21 cellular contexts compared by ENCODE assay signal in the genomic region with DNA sequence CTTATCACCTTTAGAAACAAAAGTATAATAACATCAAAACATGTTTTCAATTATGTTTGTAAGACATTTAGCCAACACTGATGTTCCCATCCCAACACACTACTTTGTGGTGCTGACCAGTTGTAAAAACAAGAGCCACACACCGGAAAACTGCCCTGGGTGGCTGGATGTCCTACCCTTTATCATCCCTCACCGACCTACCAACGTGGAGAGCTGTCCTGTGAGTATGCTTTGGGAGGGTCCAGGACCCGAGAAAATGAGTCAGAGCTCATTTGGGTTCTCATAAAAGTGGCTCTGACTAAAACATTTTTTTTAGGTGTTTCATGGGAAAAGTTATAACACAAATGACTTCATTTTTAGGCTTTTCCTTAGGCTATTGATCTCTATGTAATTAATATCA. TPM values are rescaled to one million over a fixed set of nuclear protein-coding genes. Genes with fewer than 3 reads are reported as not detected.
"Had no signal": no experiment of that assay in that cellular context is flagged by ENCODE, and none has a peak within 500 bp of the region (broad histone marks: within the 10 kb centered on the region; RNA-seq: fewer than 3 reads in every experiment).

No MANE protein-coding gene starts in this region.

- H3K4me1 Mint-ChIP-seq: activated CD4-positive, alpha-beta T cell treated with anti-CD3 and anti-CD28 coated beads for 36 hours had no signal

- H3K4me3 ChIP-seq: coronary artery, lung, right atrium auricular region, spleen, transverse colon had no signal

- H3K4me3 Mint-ChIP-seq: activated CD4-positive, alpha-beta T cell treated with anti-CD3 and anti-CD28 coated beads for 36 hours; activated CD8-positive, alpha-beta T cell treated with anti-CD3 and anti-CD28 coated beads, Interleukin-2, amount 10 ng/mL, durations not matched to agents 7 days and 5 days; activated T-helper 1 cell treated with anti-CD3 and anti-CD28 coated beads, Interleukin-12 subunit alpha, Interleukin-12 subunit beta, Interleukin-2, Interleukin-4 antibody, amounts not matched to agents 30 ng/mL and 10 ng/mL and 1 ng/mL, durations not matched to agents 14 hours and 24 hours and 36 hours; naive B cell; stimulated activated naive B cell treated with anti-CD40 and anti-IgM and Interleukin-4, amounts not matched to agents 10 μg/mL and 1 μg/mL and 100 μg/mL, for 72 hours had no signal

- H3K9me3 Mint-ChIP-seq: activated T-helper 1 cell treated with anti-CD3 and anti-CD28 coated beads, Interleukin-12 subunit alpha, Interleukin-12 subunit beta, Interleukin-2, Interleukin-4 antibody, amounts not matched to agents 30 ng/mL and 10 ng/mL and 1 ng/mL, durations not matched to agents 14 hours and 24 hours and 36 hours had no signal

- H3K36me3 ChIP-seq: right atrium auricular region, spleen, transverse colon had no signal

- H3K4me1 ChIP-seq: right atrium auricular region, spleen had no signal

- DNase-seq: activated CD4-positive, alpha-beta T cell treated with anti-CD3 and anti-CD28 coated beads for 36 hours; activated CD8-positive, alpha-beta memory T cell treated with anti-CD3 and anti-CD28 coated beads, Interleukin-2, amount 50 U/mL, for 48 hours; activated CD8-positive, alpha-beta T cell treated with anti-CD3 and anti-CD28 coated beads, Interleukin-2, amount 10 ng/mL, durations not matched to agents 7 days and 5 days; activated naive CD4-positive, alpha-beta T cell treated with Interleukin-2 at 50 U/mL for 16 hours; central memory CD4-positive, alpha-beta T cell; effector CD8-positive, alpha-beta T cell; glutamatergic neuron; left colon; midbrain; naive B cell; spleen; stimulated activated CD4-positive, alpha-beta T cell treated with anti-CD3 and anti-CD28 coated beads, Interleukin-1b, Interleukin-23, amount 100 ng/mL, for 48 hours; stimulated activated naive B cell treated with anti-CD40 and anti-IgM and Interleukin-4, amounts not matched to agents 10 μg/mL and 1 μg/mL and 100 μg/mL, for 72 hours; substantia nigra; SW 1271; T-helper 9 cell; transverse colon had no signal

- H3K9me3 ChIP-seq: right atrium auricular region, spleen, transverse colon had no signal

- H3K27me3 ChIP-seq: right atrium auricular region, spleen, transverse colon had no signal

- H3K27ac Mint-ChIP-seq: activated CD4-positive, alpha-beta T cell treated with anti-CD3 and anti-CD28 coated beads for 36 hours; activated CD8-positive, alpha-beta T cell treated with anti-CD3 and anti-CD28 coated beads, Interleukin-2, amount 10 ng/mL, durations not matched to agents 7 days and 5 days; activated T-helper 1 cell treated with anti-CD3 and anti-CD28 coated beads, Interleukin-12 subunit alpha, Interleukin-12 subunit beta, Interleukin-2, Interleukin-4 antibody, amounts not matched to agents 30 ng/mL and 10 ng/mL and 1 ng/mL, durations not matched to agents 14 hours and 24 hours and 36 hours; naive B cell; stimulated activated naive B cell treated with anti-CD40 and anti-IgM and Interleukin-4, amounts not matched to agents 10 μg/mL and 1 μg/mL and 100 μg/mL, for 72 hours had no signal

RNA-seq across cellular contexts. Expression of gene CTAGE9, which starts 29.3 kb away (rescaled TPM):
- total RNA-seq: activated CD8-positive, alpha-beta T cell treated with anti-CD3 and anti-CD28 coated beads, Interleukin-2, amount 10 ng/mL, durations not matched to agents 7 days and 5 days; activated T-helper 1 cell treated with anti-CD3 and anti-CD28 coated beads, Interleukin-12 subunit alpha, Interleukin-12 subunit beta, Interleukin-2, Interleukin-4 antibody, amounts not matched to agents 30 ng/mL and 10 ng/mL and 1 ng/mL, durations not matched to agents 14 hours and 24 hours and 36 hours; left colon; lung; right atrium auricular region; spleen; transverse colon had no signal

RNA-seq across cellular contexts. Expression of gene OR2A4, which starts 39.0 kb away (rescaled TPM):
- total RNA-seq: activated CD4-positive, alpha-beta T cell treated with anti-CD3 and anti-CD28 coated beads for 36 hours; activated CD8-positive, alpha-beta T cell treated with anti-CD3 and anti-CD28 coated beads, Interleukin-2, amount 10 ng/mL, durations not matched to agents 7 days and 5 days; activated T-helper 1 cell treated with anti-CD3 and anti-CD28 coated beads, Interleukin-12 subunit alpha, Interleukin-12 subunit beta, Interleukin-2, Interleukin-4 antibody, amounts not matched to agents 30 ng/mL and 10 ng/mL and 1 ng/mL, durations not matched to agents 14 hours and 24 hours and 36 hours; lung; right atrium auricular region; spleen; transverse colon had no signal
